ENCODE assay signal across 1 cellular context in the genomic region with DNA sequence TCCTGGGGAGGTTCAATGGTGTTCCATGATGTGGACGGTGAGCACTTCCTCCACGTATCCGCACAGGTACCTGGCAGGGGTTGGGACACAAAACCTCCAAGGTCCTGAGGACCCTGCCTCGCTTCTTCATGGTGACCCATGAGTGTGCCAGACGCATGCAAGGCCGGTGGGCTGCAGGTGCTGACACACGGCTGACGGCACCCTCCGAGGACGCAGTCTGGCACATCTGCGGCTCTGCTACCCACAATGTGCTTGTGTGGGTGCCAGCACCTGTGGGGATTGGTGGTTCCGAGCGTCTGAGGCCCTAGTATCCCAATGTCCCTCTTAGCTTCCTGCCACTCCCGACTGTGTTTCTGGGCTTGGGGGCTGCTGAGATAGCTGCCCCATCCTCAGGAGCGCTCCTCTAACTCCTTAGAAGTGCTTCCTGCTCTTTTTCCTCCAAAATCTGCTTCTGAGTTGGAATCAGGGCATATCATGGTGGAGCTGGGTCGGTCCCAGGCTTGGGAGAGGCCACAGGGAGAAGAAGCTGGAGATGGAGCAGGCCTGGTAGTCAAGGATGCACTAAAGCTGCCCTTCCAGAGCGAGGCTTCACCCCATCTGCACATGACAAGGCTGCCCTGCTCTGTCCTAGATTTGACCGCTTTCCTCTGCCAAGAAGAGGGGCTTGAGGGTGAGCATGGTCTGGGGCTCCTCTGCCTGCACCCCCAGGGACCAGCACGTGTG.
TF ChIP-seq lines count a peak whose summit lies in the region.

No MANE protein-coding gene starts in this region.

TF ChIP-seq in HepG2, 621 proteins besides CTCF, POLR2A, EP300 and RAD21 (continued from another document):
- TF ChIP-seq, protein P1, sequence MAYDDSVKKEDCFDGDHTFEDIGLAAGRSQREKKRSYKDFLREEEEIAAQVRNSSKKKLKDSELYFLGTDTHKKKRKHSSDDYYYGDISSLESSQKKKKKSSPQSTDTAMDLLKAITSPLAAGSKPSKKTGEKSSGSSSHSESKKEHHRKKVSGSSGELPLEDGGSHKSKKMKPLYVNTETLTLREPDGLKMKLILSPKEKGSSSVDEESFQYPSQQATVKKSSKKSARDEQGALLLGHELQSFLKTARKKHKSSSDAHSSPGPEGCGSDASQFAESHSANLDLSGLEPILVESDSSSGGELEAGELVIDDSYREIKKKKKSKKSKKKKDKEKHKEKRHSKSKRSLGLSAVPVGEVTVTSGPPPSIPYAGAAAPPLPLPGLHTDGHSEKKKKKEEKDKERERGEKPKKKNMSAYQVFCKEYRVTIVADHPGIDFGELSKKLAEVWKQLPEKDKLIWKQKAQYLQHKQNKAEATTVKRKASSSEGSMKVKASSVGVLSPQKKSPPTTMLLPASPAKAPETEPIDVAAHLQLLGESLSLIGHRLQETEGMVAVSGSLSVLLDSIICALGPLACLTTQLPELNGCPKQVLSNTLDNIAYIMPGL (CRISPR knock-in tag; IDR thresholded peaks at IDR 0.05; ENCODE audit: borderline replicate concordance in 1 of 2, low read depth in 1 of 2), result no peak
